ENCODE assay signal across 22 cellular contexts in genomic region chr7:110797656-110798055, GRCh38.
"Had no signal": no experiment of that assay in that cellular context is flagged by ENCODE, and none has a peak within 500 bp of the region (broad histone marks: within the 10 kb centered on the region; RNA-seq: fewer than 3 reads in every experiment).

No MANE protein-coding gene starts in this region.

- H3K4me1 ChIP-seq: esophagus muscularis mucosa, foreskin keratinocyte, gastroesophageal sphincter, left lung, lower lobe of right lung had no signal

- H3K36me3 ChIP-seq: esophagus muscularis mucosa, gastroesophageal sphincter, heart left ventricle, left lung, lower lobe of right lung had no signal

- ATAC-seq: foreskin keratinocyte, gastroesophageal sphincter, heart left ventricle, left cardiac atrium, left lung, left ventricle myocardium superior, lower lobe of right lung, mucosa of descending colon had no signal

- DNase-seq: dermis blood vessel endothelial cell; dorsolateral prefrontal cortex; effector CD4-positive, alpha-beta T cell; effector memory CD4-positive, alpha-beta T cell; foreskin keratinocyte; heart left ventricle; hypothalamus; immature natural killer cell; islet precursor cell; left cardiac atrium; left lung; left ventricle myocardium superior; lower lobe of right lung; mesenchymal stem cell; mucosa of descending colon; naive B cell had no signal

- H3K27ac ChIP-seq: coronary artery, dorsolateral prefrontal cortex, esophagus muscularis mucosa, foreskin keratinocyte, gastroesophageal sphincter, heart left ventricle, hepatocyte, left lung, lower lobe of right lung had no signal

- H3K79me2 ChIP-seq: hepatocyte had no signal

- H3K9me3 ChIP-seq: esophagus muscularis mucosa, gastroesophageal sphincter, heart left ventricle, left lung, lower lobe of right lung, mucosa of descending colon had no signal

- H3K4me2 ChIP-seq: hepatocyte had no signal

- H3K27me3 ChIP-seq: dorsolateral prefrontal cortex, esophagus muscularis mucosa, foreskin keratinocyte, gastroesophageal sphincter, heart left ventricle, hepatocyte, left lung had no signal

- H3K4me3 ChIP-seq: coronary artery, dorsolateral prefrontal cortex, esophagus muscularis mucosa, gastroesophageal sphincter, heart left ventricle, hepatocyte, left lung, lower lobe of right lung, mucosa of descending colon had no signal

- H2AFZ ChIP-seq: hepatocyte had no signal

- FAIRE-seq: colon, endothelial cell of umbilical vein had no signal
